ENCODE assay signal across 8 cellular contexts in genomic region chr17:18186271-18186982, GRCh38. TPM values are rescaled to one million over a fixed set of nuclear protein-coding genes. Genes with fewer than 3 reads are reported as not detected.
DNase-seq lines count a peak whose midpoint lies in the region; ATAC-seq and TF ChIP-seq lines count a peak whose summit lies in the region.

No MANE protein-coding gene starts in this region.

- H3K9me3 ChIP-seq in left lung (no peaks in the 10 kb centered on the region), tibial artery (no peaks in the 10 kb centered on the region)

- H3K4me1 ChIP-seq in left lung, result peaks cover 57 to 74% of the 10 kb centered on the region in 2 donors
- H3K4me1 ChIP-seq in tibial artery, result peaks cover 0 to 72% (median 65%) of the 10 kb centered on the region in 4 donors

- intact Hi-C loops in left lung (cut with DNase I), result no loop called here
- intact Hi-C loops in tibial artery (cut with DNase I; ENCODE audit: low total_unique reads), result no loop called here

- H3K4me1 Mint-ChIP-seq in activated CD8-positive, alpha-beta memory T cell treated with anti-CD3 and anti-CD28 coated beads, Interleukin-2, amount 10 ng/mL, durations not matched to agents 7 days and 5 days, result peaks cover 59% of the 10 kb centered on the region

- H3K36me3 ChIP-seq in left lung (peaks cover 0 to 25% of the 10 kb centered on the region in 2 donors), tibial artery (peaks cover 0 to 18% (median 0%) of the 10 kb centered on the region in 3 donors)

- H3K4me3 ChIP-seq in left lung (peak overlapping the region; percentile 94), tibial artery (peak overlapping the region; percentile 88 to 99)

- H3K27ac ChIP-seq in left lung, result peak overlapping the region; percentile 6 to 99
- H3K27ac ChIP-seq in tibial artery, result peak overlapping the region; percentile 98 to 100

- no peak for TF ChIP-seq CTCF in left lung (IDR thresholded peaks at IDR 0.05)
- TF ChIP-seq CTCF in tibial artery (IDR thresholded peaks at IDR 0.05), result no peak

- no peaks in the 10 kb centered on the region for H3K9me3 Mint-ChIP-seq in activated CD8-positive, alpha-beta memory T cell treated with anti-CD3 and anti-CD28 coated beads, Interleukin-2, amount 10 ng/mL, durations not matched to agents 7 days and 5 days (ENCODE audit: low read depth)

- no peak for ATAC-seq in activated CD8-positive, alpha-beta memory T cell treated with anti-CD3 and anti-CD28 coated beads, Interleukin-2, amount 10 ng/mL, durations not matched to agents 7 days and 5 days
- ATAC-seq in left lung (no peak), HG02678 (IDR thresholded peaks at IDR 0.05; ENCODE audit: unreplicated experiment) (no peak), GM21367 (IDR thresholded peaks at IDR 0.05; ENCODE audit: unreplicated experiment) (no peak)

- peak overlapping the region; percentile 97 for H3K27ac Mint-ChIP-seq in activated CD8-positive, alpha-beta memory T cell treated with anti-CD3 and anti-CD28 coated beads, Interleukin-2, amount 10 ng/mL, durations not matched to agents 7 days and 5 days

- DNase-seq in activated CD8-positive, alpha-beta memory T cell treated with anti-CD3 and anti-CD28 coated beads, Interleukin-2, amount 10 ng/mL, durations not matched to agents 7 days and 5 days, result no peak
- DNase-seq in activated CD8-positive, alpha-beta memory T cell treated with anti-CD3 and anti-CD28 coated beads, Interleukin-2, amount 50 U/mL, for 48 hours, result no peak
- peak; percentile 52 for DNase-seq in amniotic stem cell (lab: John Stamatoyannopoulos, UW)
- DNase-seq in left lung, result peak in 1 of 2 donors; percentile 3
- DNase-seq in tibial artery, result no peak
- no peak for DNase-seq in ureter (ENCODE audit: low spot score)

- peak overlapping the region; percentile 90 for H3K4me3 Mint-ChIP-seq in activated CD8-positive, alpha-beta memory T cell treated with anti-CD3 and anti-CD28 coated beads, Interleukin-2, amount 10 ng/mL, durations not matched to agents 7 days and 5 days

- H3K27me3 ChIP-seq in left lung (no peaks in the 10 kb centered on the region), tibial artery (no peaks in the 10 kb centered on the region)

- H3K36me3 Mint-ChIP-seq in activated CD8-positive, alpha-beta memory T cell treated with anti-CD3 and anti-CD28 coated beads, Interleukin-2, amount 10 ng/mL, durations not matched to agents 7 days and 5 days, result peaks cover 54% of the 10 kb centered on the region

- CTCF ChIA-PET in activated CD8-positive, alpha-beta memory T cell treated with anti-CD3 and anti-CD28 coated beads, Interleukin-2, amount 10 ng/mL, durations not matched to agents 7 days and 5 days (lab: Charles Lee), result interaction anchor here (1.6 kb wide), 1 partner anchor 45 kb away, joined by 7 read pairs; no protein-coding TSS in a partner anchor

- no peaks in the 10 kb centered on the region for H3K27me3 Mint-ChIP-seq in activated CD8-positive, alpha-beta memory T cell treated with anti-CD3 and anti-CD28 coated beads, Interleukin-2, amount 10 ng/mL, durations not matched to agents 7 days and 5 days

RNA-seq across cellular contexts. Expression of gene ALKBH5, which starts 2.8 kb away (rescaled TPM):
- total RNA-seq in activated CD8-positive, alpha-beta memory T cell treated with anti-CD3 and anti-CD28 coated beads, Interleukin-2, amount 10 ng/mL, durations not matched to agents 7 days and 5 days, result 100 to 1,000 TPM; 111 to 126 TPM
- 10 to 100 TPM; 87.6 to 99.6 TPM for total RNA-seq in left lung
- total RNA-seq in ureter, result 87.9 TPM

RNA-seq across cellular contexts. Expression of gene LLGL1, which starts 39.0 kb away (rescaled TPM):
- total RNA-seq in activated CD8-positive, alpha-beta memory T cell treated with anti-CD3 and anti-CD28 coated beads, Interleukin-2, amount 10 ng/mL, durations not matched to agents 7 days and 5 days, result 10 to 100 TPM; 23.8 to 24.8 TPM
- total RNA-seq in left lung (10 to 100 TPM; 14.4 to 17.8 TPM), ureter (18.5 TPM)
